27 cellular contexts compared by ENCODE assay signal in genomic region chr5:34822921-34823715, GRCh38. TPM values are rescaled to one million over a fixed set of nuclear protein-coding genes. Genes with fewer than 3 reads are reported as not detected.
DNase-seq lines count a peak whose midpoint lies in the region; ATAC-seq, FAIRE-seq and TF ChIP-seq lines count a peak whose summit lies in the region.
"Had no signal": no experiment of that assay in that cellular context is flagged by ENCODE, and none has a peak within 500 bp of the region (broad histone marks: within the 10 kb centered on the region; RNA-seq: fewer than 3 reads in every experiment).

No MANE protein-coding gene starts in this region.

- peaks cover 14% of the 10 kb centered on the region for H3K4me1 Mint-ChIP-seq in astrocyte (ENCODE audit: low read depth, unreplicated experiment)
- H3K4me1 Mint-ChIP-seq in naive thymus-derived CD4-positive, alpha-beta T cell = peaks cover 0 to 5% (median 0%) of the 10 kb centered on the region in 7 donors

- H3K9me3 ChIP-seq in OCI-LY7 (ENCODE audit: low read length) (no peaks in the 10 kb centered on the region), astrocyte (ENCODE audit: insufficient read depth, low read depth, low read length) (no peaks in the 10 kb centered on the region), hepatocyte (ENCODE audit: low read depth) (no peaks in the 10 kb centered on the region), smooth muscle cell (replicated peaks; ENCODE audit: low read depth) (no peaks in the 10 kb centered on the region)
- no peaks in the 10 kb centered on the region for H3K9me3 ChIP-seq in naive thymus-derived CD4-positive, alpha-beta T cell (ENCODE audit: control insufficient read depth in 2 of 3, low read length in 3 of 3)
- H3K9me3 ChIP-seq: A549, Caco-2, Peyer's patch had no signal

- no peak for DNase-seq in OCI-LY7 (ENCODE audit: low spot score)
- no peak for DNase-seq in astrocyte (ENCODE audit: low read depth)
- DNase-seq in hepatocyte (ENCODE audit: low spot score) = peak; percentile 24
- DNase-seq in smooth muscle cell (lab: John Stamatoyannopoulos, UW; ENCODE audit: unreplicated experiment) = no peak
- DNase-seq in naive thymus-derived CD4-positive, alpha-beta T cell = no peak
- no peak for DNase-seq in retina
- DNase-seq: C1 segment of cervical spinal cord; CD8-positive, alpha-beta T cell; Kasumi-1; NCI-H1092 treated with DMSO at 0.1 percent for 48 hours; NCI-H1436; NCI-H187; NCI-H2081 treated with DMSO at 0.1 percent for 48 hours; NCI-H2171; NCI-H226; NCI-H510A; NCI-H69; Peyer's patch had no signal

- no TSS peak for BruUV-seq in OCI-LY7 (replicated peaks; lab: Mats Ljungman, UMichigan)

- WGBS in hepatocyte (ENCODE audit: low lambda C conversion rate, missing lambda C conversion rate) = 72% methylated on average over 8 of the region's 8 CpGs
- 91% methylated on average over 8 of the region's 8 CpGs for WGBS in smooth muscle cell (ENCODE audit: low lambda C conversion rate)

- H3K4me3 ChIP-seq in OCI-LY7 (ENCODE audit: low read depth, low read length, poor library complexity, severe bottlenecking) (peak overlapping the region; percentile 32), astrocyte (ENCODE audit: insufficient read depth, low read depth, low read length) (no peak overlapping the region), hepatocyte (no peak overlapping the region), smooth muscle cell (no peak overlapping the region)
- no peak overlapping the region for H3K4me3 ChIP-seq in naive thymus-derived CD4-positive, alpha-beta T cell (ENCODE audit: low read length)
- H3K4me3 ChIP-seq: A549, K562, Peyer's patch had no signal

- no peak for FAIRE-seq in astrocyte (lab: Jason Lieb, UNC)
- FAIRE-seq: A549, G401.6, H1, K562 had no signal

- intact Hi-C loops in OCI-LY7 (cut with micrococcal nuclease; ENCODE audit: unreplicated experiment) = no loop called here
- intact Hi-C loops in naive thymus-derived CD4-positive, alpha-beta T cell (cut with micrococcal nuclease) = no loop called here

- H2AFZ ChIP-seq in OCI-LY7 (ENCODE audit: low read length) (peak overlapping the region; percentile 62), astrocyte (ENCODE audit: low read depth, low read length) (no peak overlapping the region), hepatocyte (no peak overlapping the region), smooth muscle cell (ENCODE audit: low read depth) (no peak overlapping the region)

- no peaks in the 10 kb centered on the region for H3K27me3 ChIP-seq in astrocyte (ENCODE audit: insufficient read depth, low read length)
- H3K27me3 ChIP-seq in hepatocyte = no peaks in the 10 kb centered on the region
- H3K27me3 ChIP-seq in smooth muscle cell (ENCODE audit: low read depth) = no peaks in the 10 kb centered on the region
- H3K27me3 ChIP-seq in naive thymus-derived CD4-positive, alpha-beta T cell (ENCODE audit: control insufficient read depth in 2 of 2, insufficient read depth in 2 of 2, low read length in 2 of 2) = no peaks in the 10 kb centered on the region
- H3K27me3 ChIP-seq: Peyer's patch had no signal

- peaks cover 53% of the 10 kb centered on the region for H3K36me3 Mint-ChIP-seq in astrocyte (ENCODE audit: low read depth, unreplicated experiment)
- no peaks in the 10 kb centered on the region for H3K36me3 Mint-ChIP-seq in naive thymus-derived CD4-positive, alpha-beta T cell
- H3K36me3 Mint-ChIP-seq: CD8-positive, alpha-beta T cell had no signal

- H3K4me3 Mint-ChIP-seq in astrocyte (ENCODE audit: unreplicated experiment) = no peak overlapping the region
- H3K4me3 Mint-ChIP-seq in naive thymus-derived CD4-positive, alpha-beta T cell = no peak overlapping the region
- H3K4me3 Mint-ChIP-seq: CD8-positive, alpha-beta T cell had no signal

- TF ChIP-seq CTCF in OCI-LY7 (conservative IDR thresholded peaks at IDR 0.05; ENCODE audit: low read length) (no peak), astrocyte (IDR thresholded peaks at IDR 0.05; ENCODE audit: insufficient read depth, low read depth, low read length) (no peak), hepatocyte (IDR thresholded peaks at IDR 0.05; ENCODE audit: poor library complexity) (no peak), smooth muscle cell (IDR thresholded peaks at IDR 0.05; ENCODE audit: borderline replicate concordance, insufficient read depth, poor library complexity, severe bottlenecking) (no peak)

- no peaks in the 10 kb centered on the region for H3K9me3 Mint-ChIP-seq in astrocyte (ENCODE audit: unreplicated experiment)
- peaks cover 0 to 2% (median 0%) of the 10 kb centered on the region in 11 donors for H3K9me3 Mint-ChIP-seq in naive thymus-derived CD4-positive, alpha-beta T cell
- H3K9me3 Mint-ChIP-seq: CD8-positive, alpha-beta T cell had no signal

- H3F3A ChIP-seq in smooth muscle cell (ENCODE audit: low read depth) = peaks cover 13% of the 10 kb centered on the region

- POLR2A ChIA-PET in OCI-LY7 (lab: Charles Lee) = interaction anchor here (0.6 to 4.3 kb wide), 9 partner anchors 10 to 92 kb away, joined by 3 to 22 read pairs (median 4); partner anchors contain the start of genes BRIX1, RAD1 and TTC23L
- POLR2A ChIA-PET in naive thymus-derived CD4-positive, alpha-beta T cell (lab: Charles Lee) = no interaction called here

- CTCF ChIA-PET in OCI-LY7 (lab: Charles Lee; ENCODE audit: unreplicated experiment) = interaction anchor here (0.6 kb wide), 1 partner anchor 326 kb away, joined by 3 read pairs; no protein-coding TSS in a partner anchor
- CTCF ChIA-PET in naive thymus-derived CD4-positive, alpha-beta T cell (lab: Charles Lee) = interaction anchor here (1.0 kb wide), 1 partner anchor 368 kb away, joined by 3 read pairs; no protein-coding TSS in a partner anchor

- H3K36me3 ChIP-seq in OCI-LY7 (ENCODE audit: insufficient read depth, low read length) (no peaks in the 10 kb centered on the region), astrocyte (ENCODE audit: insufficient read depth, low read length) (peaks cover 76% of the 10 kb centered on the region), hepatocyte (replicated peaks; ENCODE audit: insufficient read depth, low read depth) (peaks cover 10% of the 10 kb centered on the region), smooth muscle cell (ENCODE audit: low read depth) (peaks cover 58% of the 10 kb centered on the region)
- H3K36me3 ChIP-seq in naive thymus-derived CD4-positive, alpha-beta T cell (ENCODE audit: control insufficient read depth in 2 of 3, insufficient read depth in 3 of 3, low read length in 3 of 3) = no peaks in the 10 kb centered on the region

- H3K9ac ChIP-seq in astrocyte (ENCODE audit: low read length) = no peak overlapping the region
- no peak overlapping the region for H3K9ac ChIP-seq in smooth muscle cell (ENCODE audit: low read depth)

- no peaks in the 10 kb centered on the region for H3K79me2 ChIP-seq in OCI-LY7 (ENCODE audit: insufficient read depth, low read depth, low read length)
- H3K79me2 ChIP-seq in astrocyte (ENCODE audit: insufficient read depth, low read length) = peaks cover 18% of the 10 kb centered on the region
- no peaks in the 10 kb centered on the region for H3K79me2 ChIP-seq in hepatocyte
- no peaks in the 10 kb centered on the region for H3K79me2 ChIP-seq in smooth muscle cell (ENCODE audit: low read depth)

- H3K9me2 ChIP-seq in OCI-LY7 (ENCODE audit: insufficient read depth, low read length) (no peaks in the 10 kb centered on the region), hepatocyte (replicated peaks; ENCODE audit: insufficient read depth) (no peaks in the 10 kb centered on the region)

- no peaks in the 10 kb centered on the region for H4K20me1 ChIP-seq in OCI-LY7 (ENCODE audit: insufficient read depth, low read length)
- H4K20me1 ChIP-seq in astrocyte (ENCODE audit: insufficient read depth, low read length) = peaks cover 22% of the 10 kb centered on the region
- H4K20me1 ChIP-seq in hepatocyte (ENCODE audit: insufficient read depth, poor library complexity, severe bottlenecking) = no peaks in the 10 kb centered on the region
- H4K20me1 ChIP-seq in smooth muscle cell (ENCODE audit: low read depth) = peaks cover 18% of the 10 kb centered on the region

- H3K27ac ChIP-seq in OCI-LY7 (ENCODE audit: low read depth, low read length, poor library complexity, severe bottlenecking) = peak overlapping the region; percentile 57
- no peak overlapping the region for H3K27ac ChIP-seq in astrocyte (ENCODE audit: low read depth, low read length)
- H3K27ac ChIP-seq in hepatocyte = peak overlapping the region; percentile 15
- H3K27ac ChIP-seq in smooth muscle cell (ENCODE audit: low read depth) = peak overlapping the region; percentile 27
- H3K27ac ChIP-seq in naive thymus-derived CD4-positive, alpha-beta T cell (ENCODE audit: low read depth, low read length) = no peak overlapping the region
- H3K27ac ChIP-seq: A549, Peyer's patch had no signal

- ATAC-seq in naive thymus-derived CD4-positive, alpha-beta T cell = no peak
- no peak for ATAC-seq in GM19452 (IDR thresholded peaks at IDR 0.05; ENCODE audit: unreplicated experiment)
- ATAC-seq: A549; CD8-positive, alpha-beta T cell; HCT116; K562 had no signal

- H3K27me3 Mint-ChIP-seq in astrocyte (ENCODE audit: low read depth, unreplicated experiment) = no peaks in the 10 kb centered on the region
- peaks cover 0 to 16% (median 10%) of the 10 kb centered on the region in 5 donors for H3K27me3 Mint-ChIP-seq in naive thymus-derived CD4-positive, alpha-beta T cell

- peak overlapping the region; percentile 52 for H3K4me2 ChIP-seq in OCI-LY7 (ENCODE audit: low read length)
- H3K4me2 ChIP-seq in astrocyte (ENCODE audit: low read length) = no peak overlapping the region
- peak overlapping the region; percentile 45 for H3K4me2 ChIP-seq in hepatocyte
- H3K4me2 ChIP-seq in smooth muscle cell = no peak overlapping the region
- H3K4me2 ChIP-seq: A549 had no signal

- peak overlapping the region; percentile 13 for H3K27ac Mint-ChIP-seq in astrocyte (ENCODE audit: unreplicated experiment)
- no peak overlapping the region for H3K27ac Mint-ChIP-seq in naive thymus-derived CD4-positive, alpha-beta T cell
- H3K27ac Mint-ChIP-seq: CD8-positive, alpha-beta T cell had no signal

- H3K4me1 ChIP-seq in OCI-LY7 (ENCODE audit: insufficient read depth, low read length, poor library complexity, severe bottlenecking) (peaks cover 24% of the 10 kb centered on the region), astrocyte (ENCODE audit: insufficient read depth, low read length) (no peaks in the 10 kb centered on the region), hepatocyte (ENCODE audit: insufficient read depth) (no peaks in the 10 kb centered on the region), smooth muscle cell (ENCODE audit: low read depth) (no peaks in the 10 kb centered on the region)
- H3K4me1 ChIP-seq in naive thymus-derived CD4-positive, alpha-beta T cell (ENCODE audit: control insufficient read depth in 2 of 2, insufficient read depth in 2 of 2, low read length in 2 of 2) = no peaks in the 10 kb centered on the region
- H3K4me1 ChIP-seq: A549, Peyer's patch had no signal

RNA-seq across cellular contexts. Expression of gene TTC23L, which starts 15.8 kb away (rescaled TPM):
- total RNA-seq in OCI-LY7 (2014; rRNA removed; shearing (Covaris generic)) = 0.06 TPM in 1 of 2 replicates, not detected in the other
- total RNA-seq in OCI-LY7 (2022) = 0.63 and 1.4 TPM in 2 replicates
- 0.16 and 1.2 TPM in 2 replicates for total RNA-seq in astrocyte
- 0.07 and 0.76 TPM in 2 replicates for total RNA-seq in hepatocyte
- 1.7 TPM in 1 of 2 replicates, not detected in the other for polyA plus RNA-seq in hepatocyte
- total RNA-seq in smooth muscle cell = 0.04 and 1.3 TPM in 2 replicates
- 0.08 and 1.1 TPM in 2 replicates for polyA plus RNA-seq in smooth muscle cell
- total RNA-seq in naive thymus-derived CD4-positive, alpha-beta T cell = 1 to 10 TPM in 1 of 5 experiments, under 1 TPM in 2, not detected in 2; 0.57 to 1.9 (median 1.00) TPM
- not detected for polyA plus RNA-seq in naive thymus-derived CD4-positive, alpha-beta T cell
- total RNA-seq: CD8-positive, alpha-beta T cell; HT1080; M059J; Peyer's patch had no signal

Comparison
In these comparisons a context has a peak if more than half of its experiments do, and no peak if none do; other contexts are left out.
1. H3K27ac ChIP-seq: peak in OCI-LY7 (single experiment), hepatocyte (single experiment) and smooth muscle cell (single experiment); none in astrocyte (single experiment) and naive thymus-derived CD4-positive, alpha-beta T cell (single experiment).
2. H3K4me2 ChIP-seq: peak in OCI-LY7 (single experiment) and hepatocyte (single experiment); none in astrocyte (single experiment) and smooth muscle cell (single experiment).